1 cellular context compared by ENCODE assay signal in genomic region chr19:12521996-12522395, GRCh38.
TF ChIP-seq lines count a peak whose summit lies in the region.

No MANE protein-coding gene starts in this region.

TF ChIP-seq in K562, 482 proteins besides CTCF, POLR2A, EP300 and RAD21:
- TF ChIP-seq ZNF586 (CRISPR knock-in tag; conservative IDR thresholded peaks at IDR 0.05) (no peak), L3MBTL2 (IDR thresholded peaks at IDR 0.05) (0 out of 2 replicates have a peak, but pooled peaks have one; percentile 23), SOX6 (IDR thresholded peaks at IDR 0.05) (peak; percentile 61), SMC3 (conservative IDR thresholded peaks at IDR 0.05; ENCODE audit: insufficient read depth, low read depth, low read length) (0 out of 2 replicates have a peak, but pooled peaks have one; percentile 19), XRCC5 (IDR thresholded peaks at IDR 0.05; ENCODE audit: low read depth, low read length) (no peak), ESRRA (IDR thresholded peaks at IDR 0.05; ENCODE audit: borderline replicate concordance, low read depth) (peak; percentile 13; the same call in 1 of the 2 replicates), TRIM24 (IDR thresholded peaks at IDR 0.05) (0 out of 4 replicates have a peak, but pooled peaks of 1 of the 2 experiments have one; percentile 18), PHB (CRISPR knock-in tag; IDR thresholded peaks at IDR 0.05) (no peak), CBX5 (IDR thresholded peaks at IDR 0.05; ENCODE audit: borderline replicate concordance, low read depth) (0 out of 2 replicates have a peak, but pooled peaks have one; percentile 34), JUNB (CRISPR knock-in tag; conservative IDR thresholded peaks at IDR 0.05) (no peak), ZBED1 (IDR thresholded peaks at IDR 0.05) (no peak)
- TF ChIP-seq, protein P1, sequence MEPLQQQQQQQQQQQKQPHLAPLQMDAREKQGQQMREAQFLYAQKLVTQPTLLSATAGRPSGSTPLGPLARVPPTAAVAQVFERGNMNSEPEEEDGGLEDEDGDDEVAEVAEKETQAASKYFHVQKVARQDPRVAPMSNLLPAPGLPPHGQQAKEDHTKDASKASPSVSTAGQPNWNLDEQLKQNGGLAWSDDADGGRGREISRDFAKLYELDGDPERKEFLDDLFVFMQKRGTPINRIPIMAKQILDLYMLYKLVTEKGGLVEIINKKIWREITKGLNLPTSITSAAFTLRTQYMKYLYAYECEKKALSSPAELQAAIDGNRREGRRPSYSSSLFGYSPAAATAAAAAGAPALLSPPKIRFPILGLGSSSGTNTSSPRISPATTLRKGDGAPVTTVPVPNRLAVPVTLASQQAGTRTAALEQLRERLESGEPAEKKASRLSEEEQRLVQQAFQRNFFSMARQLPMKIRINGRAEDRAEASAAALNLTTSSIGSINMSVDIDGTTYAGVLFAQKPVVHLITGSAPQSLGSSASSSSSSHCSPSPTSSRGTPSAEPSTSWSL (CRISPR knock-in tag; IDR thresholded peaks at IDR 0.05; ENCODE audit: borderline replicate concordance), result no peak
